ENCODE assay signal across 37 cellular contexts in genomic region chr14:51294951-51295350, GRCh38. TPM values are rescaled to one million over a fixed set of nuclear protein-coding genes. Genes with fewer than 3 reads are reported as not detected.
DNase-seq lines count a peak whose midpoint lies in the region; ATAC-seq, FAIRE-seq and TF ChIP-seq lines count a peak whose summit lies in the region.
"Had no signal": no experiment of that assay in that cellular context is flagged by ENCODE, and none has a peak within 500 bp of the region (broad histone marks: within the 10 kb centered on the region; RNA-seq: fewer than 3 reads in every experiment).

No MANE protein-coding gene starts in this region.

- TF ChIP-seq CTCF in SK-N-SH (IDR thresholded peaks at IDR 0.05) (no peak), astrocyte (IDR thresholded peaks at IDR 0.05; ENCODE audit: insufficient read depth, low read depth, low read length) (no peak)

- H4K20me1 ChIP-seq in SK-N-SH (ENCODE audit: insufficient read depth): no peaks in the 10 kb centered on the region
- no peaks in the 10 kb centered on the region for H4K20me1 ChIP-seq in GM23248 (ENCODE audit: insufficient read depth)
- no peaks in the 10 kb centered on the region for H4K20me1 ChIP-seq in astrocyte (ENCODE audit: insufficient read depth, low read length)

- peaks cover 17% of the 10 kb centered on the region for H3K4me1 Mint-ChIP-seq in astrocyte (ENCODE audit: low read depth, unreplicated experiment)
- peaks cover 11 to 17% of the 10 kb centered on the region in 2 donors for H3K4me1 Mint-ChIP-seq in stimulated activated naive B cell treated with anti-CD40 and anti-IgM and Interleukin-4, amounts not matched to agents 10 μg/mL and 1 μg/mL and 100 μg/mL, for 72 hours
- H3K4me1 Mint-ChIP-seq: natural killer cell had no signal

- DNase-seq in SK-N-SH: peak; percentile 24
- DNase-seq in GM23248: peak; percentile 31
- DNase-seq in astrocyte (ENCODE audit: low read depth): no peak
- DNase-seq in stimulated activated naive B cell treated with anti-CD40 and anti-IgM and Interleukin-4, amounts not matched to agents 10 μg/mL and 1 μg/mL and 100 μg/mL, for 72 hours: no peak
- no peak for DNase-seq in activated naive CD4-positive, alpha-beta T cell treated with anti-CD3 and anti-CD28 coated beads, Interleukin-2, amount 50 U/mL, for 72 hours (ENCODE audit: low spot score in 2 of 2)
- no peak for DNase-seq in activated CD4-positive, CD25-positive, alpha-beta regulatory T cell treated with anti-CD3 and anti-CD28 coated beads, Interleukin-2, amount 50 U/mL, for 72 hours
- DNase-seq: activated CD4-positive, alpha-beta T cell treated with anti-CD3 and anti-CD28 coated beads, Interleukin-2, amount 50 U/mL, for 1 hour; activated CD8-positive, alpha-beta memory T cell treated with anti-CD3 and anti-CD28 coated beads, Interleukin-2, amount 10 ng/mL, durations not matched to agents 7 days and 5 days; activated gamma-delta T cell treated with Interleukin-2 at 50 U/mL for 16 hours; activated T-cell treated with anti-CD3 and anti-CD28 coated beads, Interleukin-2, amount 50 U/mL, for 4 hours; central memory CD4-positive, alpha-beta T cell; COR-L47; effector memory CD8-positive, alpha-beta T cell; erythroblast; foreskin melanocyte; heart right ventricle; mucosa of descending colon; natural killer cell; NCI-H1417 treated with DMSO at 0.1 percent for 48 hours; NCI-H226; NCI-H526 treated with DMSO at 0.1 percent for 48 hours; nucleus accumbens; right lobe of liver; SHP77 treated with DMSO at 0.1 percent for 48 hours; stimulated activated CD4-positive, alpha-beta T cell treated with anti-CD3 and anti-CD28 coated beads, Interleukin-12 subunit alpha, Interleukin-12 subunit beta, amount 100 ng/mL, for 4 hours; stimulated activated CD4-positive, alpha-beta T cell treated with anti-CD3 and anti-CD28 coated beads, Interleukin-2, amount 100 ng/mL, for 48 hours; SW 1271 had no signal

- POLR2A ChIA-PET in SK-N-SH (lab: Yijun Ruan, JAX): no interaction called here

- no peak for ATAC-seq in SK-N-SH treated with all-trans-retinoic acid at 6 μM for 48 hours
- peak; percentile 63 to 86 for ATAC-seq in stimulated activated naive B cell treated with anti-CD40 and anti-IgM and Interleukin-4, amounts not matched to agents 10 μg/mL and 1 μg/mL and 100 μg/mL, for 72 hours (replicated peaks)
- ATAC-seq in GM21528 (IDR thresholded peaks at IDR 0.05; ENCODE audit: low FRiP score, unreplicated experiment): no peak
- ATAC-seq in activated naive CD4-positive, alpha-beta T cell treated with anti-CD3 and anti-CD28 coated beads, Interleukin-2, amount 50 U/mL, for 72 hours: no peak
- ATAC-seq: activated CD8-positive, alpha-beta memory T cell treated with anti-CD3 and anti-CD28 coated beads, Interleukin-2, amount 10 ng/mL, durations not matched to agents 7 days and 5 days; activated T-cell treated with anti-CD3 and anti-CD28 coated beads, Interleukin-2, amount 50 U/mL, for 4 hours; effector memory CD8-positive, alpha-beta T cell; heart right ventricle; mucosa of descending colon; natural killer cell; right lobe of liver had no signal

- H3K9me2 ChIP-seq in SK-N-SH (no peaks in the 10 kb centered on the region), GM23248 (ENCODE audit: insufficient read depth) (no peaks in the 10 kb centered on the region)

- H3K4me3 ChIP-seq in SK-N-SH (ENCODE audit: low read depth in 2 of 2, low read length in 1 of 2) (no peak overlapping the region), GM23248 (no peak overlapping the region), astrocyte (ENCODE audit: insufficient read depth, low read depth, low read length) (no peak overlapping the region)
- H3K4me3 ChIP-seq: heart right ventricle, mucosa of descending colon, right lobe of liver had no signal

- no peak; a peak in 1 of 4 replicates for TF ChIP-seq EP300 in SK-N-SH (IDR thresholded peaks at IDR 0.05; ENCODE audit: borderline replicate concordance in 1 of 2, low read depth in 1 of 2, low read length in 1 of 2)

- H3K79me2 ChIP-seq in SK-N-SH (ENCODE audit: insufficient read depth): no peaks in the 10 kb centered on the region
- H3K79me2 ChIP-seq in GM23248 (ENCODE audit: insufficient read depth): no peaks in the 10 kb centered on the region
- H3K79me2 ChIP-seq in astrocyte (ENCODE audit: insufficient read depth, low read length): no peaks in the 10 kb centered on the region

- H3K9me3 ChIP-seq in SK-N-SH: no peaks in the 10 kb centered on the region
- no peaks in the 10 kb centered on the region for H3K9me3 ChIP-seq in GM23248 (ENCODE audit: low read depth)
- no peaks in the 10 kb centered on the region for H3K9me3 ChIP-seq in astrocyte (ENCODE audit: insufficient read depth, low read depth, low read length)
- H3K9me3 ChIP-seq: heart right ventricle, mucosa of descending colon, right lobe of liver had no signal

- H3K9ac ChIP-seq in SK-N-SH (no peak overlapping the region), GM23248 (no peak overlapping the region), astrocyte (ENCODE audit: low read length) (no peak overlapping the region)
- H3K9ac ChIP-seq: KMS-11 had no signal

- no peaks in the 10 kb centered on the region for H3K27me3 Mint-ChIP-seq in astrocyte (ENCODE audit: low read depth, unreplicated experiment)
- peaks cover 0 to 3% of the 10 kb centered on the region in 2 donors for H3K27me3 Mint-ChIP-seq in stimulated activated naive B cell treated with anti-CD40 and anti-IgM and Interleukin-4, amounts not matched to agents 10 μg/mL and 1 μg/mL and 100 μg/mL, for 72 hours
- H3K27me3 Mint-ChIP-seq: activated CD8-positive, alpha-beta memory T cell treated with anti-CD3 and anti-CD28 coated beads, Interleukin-2, amount 10 ng/mL, durations not matched to agents 7 days and 5 days; progenitor cell of endocrine pancreas; type B pancreatic cell had no signal

- peaks cover 11 to 13% of the 10 kb centered on the region in 2 experiments; a peak in 2 of 4 replicates for H3K4me1 ChIP-seq in SK-N-SH (ENCODE audit: control insufficient read depth in 1 of 2, insufficient read depth in 2 of 2, low read depth in 1 of 2, low read length in 1 of 2)
- H3K4me1 ChIP-seq in GM23248 (ENCODE audit: insufficient read depth): peaks cover 27% of the 10 kb centered on the region
- H3K4me1 ChIP-seq in astrocyte (ENCODE audit: insufficient read depth, low read length): peaks cover 5% of the 10 kb centered on the region
- H3K4me1 ChIP-seq: right lobe of liver had no signal

- no peak overlapping the region for H3K27ac Mint-ChIP-seq in astrocyte (ENCODE audit: unreplicated experiment)
- H3K27ac Mint-ChIP-seq in stimulated activated naive B cell treated with anti-CD40 and anti-IgM and Interleukin-4, amounts not matched to agents 10 μg/mL and 1 μg/mL and 100 μg/mL, for 72 hours: peak overlapping the region; percentile 0
- H3K27ac Mint-ChIP-seq in activated naive CD4-positive, alpha-beta T cell treated with anti-CD3 and anti-CD28 coated beads, Interleukin-2, amount 50 U/mL, for 72 hours: no peak overlapping the region
- H3K27ac Mint-ChIP-seq: activated CD8-positive, alpha-beta memory T cell treated with anti-CD3 and anti-CD28 coated beads, Interleukin-2, amount 10 ng/mL, durations not matched to agents 7 days and 5 days; effector memory CD8-positive, alpha-beta T cell; natural killer cell; progenitor cell of endocrine pancreas; type B pancreatic cell had no signal

- WGBS in SK-N-SH (ENCODE audit: low lambda C conversion rate): 81% methylated on average over 4 of the region's 4 CpGs
- whole genome bisulfite sequencing in GM23248 (ENCODE audit: low coverage in 1 of 2, low lambda C conversion rate in 2 of 2, missing lambda C conversion rate in 2 of 2), 2 experiments: 31 to 38% methylated on average over 4 of the region's 4 CpGs

- H2AFZ ChIP-seq in SK-N-SH (ENCODE audit: low read depth) (no peak overlapping the region), GM23248 (no peak overlapping the region), astrocyte (ENCODE audit: low read depth, low read length) (no peak overlapping the region)

- no peaks in the 10 kb centered on the region for H3K27me3 ChIP-seq in SK-N-SH (ENCODE audit: insufficient read depth)
- H3K27me3 ChIP-seq in GM23248 (replicated peaks; ENCODE audit: insufficient read depth): no peaks in the 10 kb centered on the region
- H3K27me3 ChIP-seq in astrocyte (ENCODE audit: insufficient read depth, low read length): no peaks in the 10 kb centered on the region
- H3K27me3 ChIP-seq: heart right ventricle, right lobe of liver had no signal

- CTCF ChIA-PET in SK-N-SH (lab: Yijun Ruan, JAX): interaction anchor here (1.3 to 3.7 kb wide), 3 partner anchors 11 to 481 kb away, joined by 3 to 23 read pairs (median 7); no protein-coding TSS in a partner anchor

- no peak for TF ChIP-seq RAD21 in SK-N-SH (IDR thresholded peaks at IDR 0.05; ENCODE audit: low read length)

- H3K27ac ChIP-seq in SK-N-SH (ENCODE audit: low read depth in 2 of 2, low read length in 1 of 2) (peak overlapping the region in 1 of 2 experiments; percentile 56; a peak in 2 of 4 replicates), GM23248 (0 out of 2 replicates have a peak overlapping the region, but pooled peaks have one; percentile 3), astrocyte (ENCODE audit: low read depth, low read length) (no peak overlapping the region)
- H3K27ac ChIP-seq: 22Rv1, C4-2B, KMS-11, right lobe of liver had no signal

- no peaks in the 10 kb centered on the region for H3K9me3 Mint-ChIP-seq in astrocyte (ENCODE audit: unreplicated experiment)
- H3K9me3 Mint-ChIP-seq in stimulated activated naive B cell treated with anti-CD40 and anti-IgM and Interleukin-4, amounts not matched to agents 10 μg/mL and 1 μg/mL and 100 μg/mL, for 72 hours: no peaks in the 10 kb centered on the region
- no peaks in the 10 kb centered on the region for H3K9me3 Mint-ChIP-seq in activated naive CD4-positive, alpha-beta T cell treated with anti-CD3 and anti-CD28 coated beads, Interleukin-2, amount 50 U/mL, for 72 hours
- H3K9me3 Mint-ChIP-seq: activated T-cell treated with anti-CD3 and anti-CD28 coated beads, Interleukin-2, amount 50 U/mL, for 4 hours; effector memory CD8-positive, alpha-beta T cell; natural killer cell; type B pancreatic cell had no signal

- peaks cover 2% of the 10 kb centered on the region for H3K36me3 Mint-ChIP-seq in astrocyte (ENCODE audit: low read depth, unreplicated experiment)
- H3K36me3 Mint-ChIP-seq in stimulated activated naive B cell treated with anti-CD40 and anti-IgM and Interleukin-4, amounts not matched to agents 10 μg/mL and 1 μg/mL and 100 μg/mL, for 72 hours: peaks cover 6 to 7% of the 10 kb centered on the region in 2 donors
- no peaks in the 10 kb centered on the region for H3K36me3 Mint-ChIP-seq in activated naive CD4-positive, alpha-beta T cell treated with anti-CD3 and anti-CD28 coated beads, Interleukin-2, amount 50 U/mL, for 72 hours
- H3K36me3 Mint-ChIP-seq: activated CD8-positive, alpha-beta memory T cell treated with anti-CD3 and anti-CD28 coated beads, Interleukin-2, amount 10 ng/mL, durations not matched to agents 7 days and 5 days; natural killer cell; type B pancreatic cell had no signal

- FAIRE-seq in astrocyte (lab: Jason Lieb, UNC): peak; percentile 68
- FAIRE-seq: G401.6, H54, RCC 7860 had no signal

- no peak overlapping the region for H3K4me2 ChIP-seq in SK-N-SH
- no peak overlapping the region for H3K4me2 ChIP-seq in GM23248 (ENCODE audit: unreplicated experiment)
- no peak overlapping the region for H3K4me2 ChIP-seq in astrocyte (ENCODE audit: low read length)
- H3K4me2 ChIP-seq: KMS-11 had no signal

- in situ Hi-C loops in GM23248 (cut with MboI): no loop called here

- H3K4me3 Mint-ChIP-seq in astrocyte (ENCODE audit: unreplicated experiment): no peak overlapping the region
- no peak overlapping the region for H3K4me3 Mint-ChIP-seq in stimulated activated naive B cell treated with anti-CD40 and anti-IgM and Interleukin-4, amounts not matched to agents 10 μg/mL and 1 μg/mL and 100 μg/mL, for 72 hours
- H3K4me3 Mint-ChIP-seq: activated CD8-positive, alpha-beta memory T cell treated with anti-CD3 and anti-CD28 coated beads, Interleukin-2, amount 10 ng/mL, durations not matched to agents 7 days and 5 days; activated T-cell treated with anti-CD3 and anti-CD28 coated beads, Interleukin-2, amount 50 U/mL, for 4 hours; effector memory CD8-positive, alpha-beta T cell; natural killer cell; type B pancreatic cell had no signal

- H3K36me3 ChIP-seq in SK-N-SH (replicated peaks in 1 of 2; ENCODE audit: control insufficient read depth in 1 of 2, insufficient read depth in 2 of 2, low read length in 1 of 2) (no peaks in the 10 kb centered on the region), GM23248 (ENCODE audit: low read depth) (no peaks in the 10 kb centered on the region), astrocyte (ENCODE audit: insufficient read depth, low read length) (no peaks in the 10 kb centered on the region)
- H3K36me3 ChIP-seq: heart right ventricle, right lobe of liver had no signal

- H3F3A ChIP-seq in SK-N-SH (replicated peaks; ENCODE audit: insufficient read depth) (no peaks in the 10 kb centered on the region), GM23248 (ENCODE audit: insufficient read depth) (peaks cover 21% of the 10 kb centered on the region)

RNA-seq across cellular contexts. Expression of gene TMX1, which starts 54.9 kb away (rescaled TPM):
- polyA plus RNA-seq in SK-N-SH (2012; rRNA removed) (16.1 and 16.8 TPM in 2 replicates), GM23248 (2016; fragmentation: Nextera tagmentation; extraction: Ambion mirVana) (67.9 and 74.1 TPM in 2 replicates)
- polyA plus RNA-seq in SK-N-SH (2012; cell fraction: cytosol; rRNA removed): 23.1 and 24.6 TPM in 2 replicates
- polyA plus RNA-seq in SK-N-SH (2012; cell fraction: nucleus; rRNA removed): 4.1 and 6.8 TPM in 2 replicates
- 54.8 and 55.8 TPM in 2 replicates for total RNA-seq in GM23248 (2014; rRNA removed; shearing (Covaris generic))
- total RNA-seq in astrocyte: 56.2 and 59.1 TPM in 2 replicates
- 10 to 100 TPM; 41.8 to 46.9 TPM for total RNA-seq in activated naive CD4-positive, alpha-beta T cell treated with anti-CD3 and anti-CD28 coated beads, Interleukin-2, amount 50 U/mL, for 72 hours

Comparison
In these comparisons a context has a peak if more than half of its experiments do, and no peak if none do; other contexts are left out.
1. DNase-seq: peak in SK-N-SH (single experiment) and GM23248 (single experiment); none in astrocyte (single experiment), stimulated activated naive B cell treated with anti-CD40 and anti-IgM and Interleukin-4, amounts not matched to agents 10 μg/mL and 1 μg/mL and 100 μg/mL, for 72 hours (single experiment), activated naive CD4-positive, alpha-beta T cell treated with anti-CD3 and anti-CD28 coated beads, Interleukin-2, amount 50 U/mL, for 72 hours (0 of 2) and activated CD4-positive, CD25-positive, alpha-beta regulatory T cell treated with anti-CD3 and anti-CD28 coated beads, Interleukin-2, amount 50 U/mL, for 72 hours (single experiment).
2. ATAC-seq: peak in stimulated activated naive B cell treated with anti-CD40 and anti-IgM and Interleukin-4, amounts not matched to agents 10 μg/mL and 1 μg/mL and 100 μg/mL, for 72 hours (2 of 2); none in SK-N-SH treated with all-trans-retinoic acid at 6 μM for 48 hours (single experiment), GM21528 (single experiment) and activated naive CD4-positive, alpha-beta T cell treated with anti-CD3 and anti-CD28 coated beads, Interleukin-2, amount 50 U/mL, for 72 hours (0 of 2).